1 cellular context compared by ENCODE assay signal in the genomic region with DNA sequence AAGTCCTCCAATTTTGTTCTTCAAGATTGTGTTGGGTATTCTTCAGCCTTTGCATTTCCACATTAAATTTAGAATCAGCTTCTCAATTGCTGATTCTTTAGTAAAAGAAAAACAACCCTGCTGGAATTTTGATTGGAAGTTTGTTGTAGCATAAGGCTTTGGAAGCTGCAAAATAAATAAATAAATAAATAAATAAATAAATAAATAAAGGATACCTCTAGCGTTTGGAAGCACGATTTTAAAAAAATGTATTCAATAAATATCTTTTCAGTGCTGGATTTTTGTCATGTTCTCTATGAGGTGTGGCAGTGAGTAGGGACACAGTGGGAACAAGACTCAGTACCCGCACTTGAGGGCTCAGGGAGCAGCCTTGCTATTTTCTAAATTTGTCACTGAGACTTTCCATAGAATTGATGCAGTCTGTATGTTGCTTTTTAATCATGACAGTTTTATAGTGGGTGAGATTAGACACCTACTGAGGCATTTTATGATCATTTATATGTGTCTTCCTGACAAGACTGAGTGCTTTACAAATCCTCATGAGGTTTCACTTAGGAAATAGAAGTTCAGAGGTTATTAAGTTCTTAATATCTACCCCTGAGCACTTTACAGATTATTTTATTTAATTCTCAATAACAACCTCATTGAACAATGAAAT.
A peak's percentile ranks its signal among the peaks of the same experiment; 100 is the strongest.
TF ChIP-seq lines count a peak whose summit lies in the region.

No MANE protein-coding gene starts in this region.

TF ChIP-seq in HEK293, 187 proteins besides CTCF, POLR2A, EP300 and RAD21 (continued from another document):
- peak; percentile 60; the same call in 1 of the 2 replicates for TF ChIP-seq MZF1 (tag by site-specific recombination; IDR thresholded peaks at IDR 0.05; ENCODE audit: borderline replicate concordance)
- TF ChIP-seq RBAK (tag by site-specific recombination; IDR thresholded peaks at IDR 0.05) = 0 out of 2 replicates have a peak, but pooled peaks have one; percentile 31
- TF ChIP-seq ZNF529 (tag by site-specific recombination; IDR thresholded peaks at IDR 0.05; ENCODE audit: insufficient replicate concordance) = peak; percentile 36
- TF ChIP-seq, protein P1, sequence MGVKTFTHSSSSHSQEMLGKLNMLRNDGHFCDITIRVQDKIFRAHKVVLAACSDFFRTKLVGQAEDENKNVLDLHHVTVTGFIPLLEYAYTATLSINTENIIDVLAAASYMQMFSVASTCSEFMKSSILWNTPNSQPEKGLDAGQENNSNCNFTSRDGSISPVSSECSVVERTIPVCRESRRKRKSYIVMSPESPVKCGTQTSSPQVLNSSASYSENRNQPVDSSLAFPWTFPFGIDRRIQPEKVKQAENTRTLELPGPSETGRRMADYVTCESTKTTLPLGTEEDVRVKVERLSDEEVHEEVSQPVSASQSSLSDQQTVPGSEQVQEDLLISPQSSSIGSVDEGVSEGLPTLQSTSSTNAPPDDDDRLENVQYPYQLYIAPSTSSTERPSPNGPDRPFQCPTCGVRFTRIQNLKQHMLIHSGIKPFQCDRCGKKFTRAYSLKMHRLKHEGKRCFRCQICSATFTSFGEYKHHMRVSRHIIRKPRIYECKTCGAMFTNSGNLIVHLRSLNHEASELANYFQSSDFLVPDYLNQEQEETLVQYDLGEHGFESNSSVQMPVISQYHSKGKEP (tag by site-specific recombination; IDR thresholded peaks at IDR 0.05) = 0 out of 2 replicates have a peak, but pooled peaks have one; percentile 43
- peak; percentile 93 for TF ChIP-seq ZNF19 (tag by site-specific recombination; IDR thresholded peaks at IDR 0.05; ENCODE audit: low read depth)
- peak; percentile 69 for TF ChIP-seq ZXDB (tag by site-specific recombination; IDR thresholded peaks at IDR 0.05)
- TF ChIP-seq ZBTB48 (tag by site-specific recombination; IDR thresholded peaks at IDR 0.05) = no peak
- peak; percentile 39 for TF ChIP-seq ZNF654 (tag by site-specific recombination; IDR thresholded peaks at IDR 0.05; ENCODE audit: low read depth)
- no peak for TF ChIP-seq ZFHX2 (tag by site-specific recombination; conservative IDR thresholded peaks at IDR 0.05)
- peak; percentile 74; the same call in 1 of the 2 replicates for TF ChIP-seq ZNF354C (tag by site-specific recombination; IDR thresholded peaks at IDR 0.05; ENCODE audit: borderline replicate concordance, low read depth)
- TF ChIP-seq GLI2 (tag by site-specific recombination; IDR thresholded peaks at IDR 0.05; ENCODE audit: borderline replicate concordance, low read depth) = peak; percentile 25; the same call in 1 of the 2 replicates
- TF ChIP-seq ZNF394 (tag by site-specific recombination; IDR thresholded peaks at IDR 0.05; ENCODE audit: borderline replicate concordance) = peak; percentile 95
- peak; percentile 80 for TF ChIP-seq ZNF623 (tag by site-specific recombination; IDR thresholded peaks at IDR 0.05)
- TF ChIP-seq KLF8 (tag by site-specific recombination; IDR thresholded peaks at IDR 0.05) = no peak
- peak; percentile 57; the same call in 1 of the 2 replicates for TF ChIP-seq ZSCAN30 (tag by site-specific recombination; IDR thresholded peaks at IDR 0.05)
- TF ChIP-seq ZNF140 (tag by site-specific recombination; IDR thresholded peaks at IDR 0.05) = peak; percentile 93; the same call in 1 of the 2 replicates
- peak; percentile 86 for TF ChIP-seq ZNF558 (tag by site-specific recombination; IDR thresholded peaks at IDR 0.05)
- TF ChIP-seq, protein P2, sequence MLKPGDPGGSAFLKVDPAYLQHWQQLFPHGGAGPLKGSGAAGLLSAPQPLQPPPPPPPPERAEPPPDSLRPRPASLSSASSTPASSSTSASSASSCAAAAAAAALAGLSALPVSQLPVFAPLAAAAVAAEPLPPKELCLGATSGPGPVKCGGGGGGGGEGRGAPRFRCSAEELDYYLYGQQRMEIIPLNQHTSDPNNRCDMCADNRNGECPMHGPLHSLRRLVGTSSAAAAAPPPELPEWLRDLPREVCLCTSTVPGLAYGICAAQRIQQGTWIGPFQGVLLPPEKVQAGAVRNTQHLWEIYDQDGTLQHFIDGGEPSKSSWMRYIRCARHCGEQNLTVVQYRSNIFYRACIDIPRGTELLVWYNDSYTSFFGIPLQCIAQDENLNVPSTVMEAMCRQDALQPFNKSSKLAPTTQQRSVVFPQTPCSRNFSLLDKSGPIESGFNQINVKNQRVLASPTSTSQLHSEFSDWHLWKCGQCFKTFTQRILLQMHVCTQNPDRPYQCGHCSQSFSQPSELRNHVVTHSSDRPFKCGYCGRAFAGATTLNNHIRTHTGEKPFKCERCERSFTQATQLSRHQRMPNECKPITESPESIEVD (tag by site-specific recombination; IDR thresholded peaks at IDR 0.05) = peak; percentile 59
- peak; percentile 47; the same call in 1 of the 2 replicates for TF ChIP-seq ZNF138 (tag by site-specific recombination; IDR thresholded peaks at IDR 0.05; ENCODE audit: borderline replicate concordance)
- no peak for TF ChIP-seq SCRT1 (tag by site-specific recombination; IDR thresholded peaks at IDR 0.05; ENCODE audit: borderline replicate concordance)
- peak; percentile 46; the same call in 1 of the 2 replicates for TF ChIP-seq WT1 (tag by site-specific recombination; IDR thresholded peaks at IDR 0.05)
- TF ChIP-seq ZNF843 (tag by site-specific recombination; IDR thresholded peaks at IDR 0.05) = peak; percentile 82
